Comparison of ENCODE assay signal across 1 cellular context in genomic region chr7:155208681-155209477, GRCh38.
TF ChIP-seq lines count a peak whose summit lies in the region.

No MANE protein-coding gene starts in this region.

TF ChIP-seq in HEK293, 187 proteins besides CTCF, POLR2A, EP300 and RAD21 (continued from another document):
- TF ChIP-seq HIC1 (tag by site-specific recombination; IDR thresholded peaks at IDR 0.05): peak; percentile 74; the same call in 1 of the 2 replicates
- no peak for TF ChIP-seq ZNF624 (tag by site-specific recombination; IDR thresholded peaks at IDR 0.05)
- no peak for TF ChIP-seq ZNF416 (tag by site-specific recombination; IDR thresholded peaks at IDR 0.05)
- no peak for TF ChIP-seq ZNF221 (tag by site-specific recombination; IDR thresholded peaks at IDR 0.05; ENCODE audit: borderline replicate concordance)
- TF ChIP-seq ZNF629 (tag by site-specific recombination; IDR thresholded peaks at IDR 0.05): no peak
- 0 out of 2 replicates have a peak, but pooled peaks have one; percentile 53 for TF ChIP-seq WT1 (tag by site-specific recombination; IDR thresholded peaks at IDR 0.05)
- no peak for TF ChIP-seq ZNF350 (tag by site-specific recombination; IDR thresholded peaks at IDR 0.05)
- no peak for TF ChIP-seq ZNF704 (tag by site-specific recombination; IDR thresholded peaks at IDR 0.05)
- no peak for TF ChIP-seq OVOL3 (tag by site-specific recombination; IDR thresholded peaks at IDR 0.05)
- no peak for TF ChIP-seq ZBTB49 (tag by site-specific recombination; IDR thresholded peaks at IDR 0.05; ENCODE audit: low read depth)
- no peak for TF ChIP-seq ZNF555 (tag by site-specific recombination; conservative IDR thresholded peaks at IDR 0.05)
- TF ChIP-seq KLF16 (tag by site-specific recombination; IDR thresholded peaks at IDR 0.05): no peak
- no peak for TF ChIP-seq ZNF529 (tag by site-specific recombination; IDR thresholded peaks at IDR 0.05; ENCODE audit: insufficient replicate concordance)
- TF ChIP-seq ZBTB10 (tag by site-specific recombination; IDR thresholded peaks at IDR 0.05): no peak
- peak; percentile 41; the same call in 1 of the 2 replicates for TF ChIP-seq KLF9 (tag by site-specific recombination; IDR thresholded peaks at IDR 0.05; ENCODE audit: low read depth)
- no peak for TF ChIP-seq ZNF175 (tag by site-specific recombination; IDR thresholded peaks at IDR 0.05)
- no peak for TF ChIP-seq ZSCAN23 (tag by site-specific recombination; IDR thresholded peaks at IDR 0.05)
- TF ChIP-seq REPIN1 (tag by site-specific recombination; IDR thresholded peaks at IDR 0.05; ENCODE audit: low read depth): no peak
- 0 out of 2 replicates have a peak, but pooled peaks have one; percentile 36 for TF ChIP-seq ZSCAN4 (tag by site-specific recombination; IDR thresholded peaks at IDR 0.05)
- TF ChIP-seq ZBTB21 (tag by site-specific recombination; IDR thresholded peaks at IDR 0.05): no peak
- TF ChIP-seq TRIM28 (IDR thresholded peaks at IDR 0.05; ENCODE audit: borderline replicate concordance, low read length): no peak
- TF ChIP-seq ZNF76 (tag by site-specific recombination; IDR thresholded peaks at IDR 0.05; ENCODE audit: borderline replicate concordance, low read depth): no peak
- TF ChIP-seq ZNF585B (tag by site-specific recombination; IDR thresholded peaks at IDR 0.05): no peak
- TF ChIP-seq PRDM1 (tag by site-specific recombination; IDR thresholded peaks at IDR 0.05): peak; percentile 84
- TF ChIP-seq ZFP69B (tag by site-specific recombination; IDR thresholded peaks at IDR 0.05): no peak
- no peak for TF ChIP-seq ZFP3 (tag by site-specific recombination; IDR thresholded peaks at IDR 0.05; ENCODE audit: low read depth)
- no peak for TF ChIP-seq ZNF423 (tag by site-specific recombination; IDR thresholded peaks at IDR 0.05)
- peak; percentile 93 for TF ChIP-seq INSM2 (tag by site-specific recombination; IDR thresholded peaks at IDR 0.05)
- TF ChIP-seq ZNF16 (tag by site-specific recombination; IDR thresholded peaks at IDR 0.05; ENCODE audit: low read depth): no peak
- TF ChIP-seq SP2 (tag by site-specific recombination; IDR thresholded peaks at IDR 0.05): no peak
- no peak for TF ChIP-seq ZNF394 (tag by site-specific recombination; IDR thresholded peaks at IDR 0.05; ENCODE audit: borderline replicate concordance)
- TF ChIP-seq ZNF18 (tag by site-specific recombination; IDR thresholded peaks at IDR 0.05): peak; percentile 76
- TF ChIP-seq ZNF366 (tag by site-specific recombination; conservative IDR thresholded peaks at IDR 0.05): peak; percentile 25; the same call in 1 of the 2 replicates
- TF ChIP-seq KLF8 (tag by site-specific recombination; IDR thresholded peaks at IDR 0.05): 0 out of 2 replicates have a peak, but pooled peaks have one; percentile 32
- TF ChIP-seq ZNF677 (tag by site-specific recombination; IDR thresholded peaks at IDR 0.05): no peak
- TF ChIP-seq ZNF335 (tag by site-specific recombination; conservative IDR thresholded peaks at IDR 0.05): no peak
- no peak for TF ChIP-seq ZNF140 (tag by site-specific recombination; IDR thresholded peaks at IDR 0.05)
- TF ChIP-seq ZNF426 (tag by site-specific recombination; IDR thresholded peaks at IDR 0.05): no peak
- peak; percentile 97 for TF ChIP-seq EGR2 (tag by site-specific recombination; IDR thresholded peaks at IDR 0.05; ENCODE audit: low read depth)
